In genomic region chr2:183963609-183964008, GRCh38 we compare ENCODE assay signal across 30 cellular contexts.
"Had no signal": no experiment of that assay in that cellular context is flagged by ENCODE, and none has a peak within 500 bp of the region (broad histone marks: within the 10 kb centered on the region; RNA-seq: fewer than 3 reads in every experiment).

No MANE protein-coding gene starts in this region.

- H3K27me3 ChIP-seq: adrenal gland, ascending aorta, cardiac muscle cell had no signal

- H3K36me3 ChIP-seq: adrenal gland, ascending aorta, cardiac muscle cell had no signal

- H3K9me3 ChIP-seq: adrenal gland, ascending aorta had no signal

- H3K27ac ChIP-seq: adrenal gland, ascending aorta, cardiac muscle cell, VCaP had no signal

- H3K4me3 ChIP-seq: adrenal gland, ascending aorta, cardiac muscle cell had no signal

- ATAC-seq: activated CD8-positive, alpha-beta T cell treated with anti-CD3 and anti-CD28 coated beads for 36 hours; activated naive CD4-positive, alpha-beta T cell treated with anti-CD3 and anti-CD28 coated beads, Interleukin-2, amount 50 U/mL, for 72 hours; activated T-cell treated with anti-CD3 and anti-CD28 coated beads, Interleukin-2, amount 50 U/mL, for 4 hours; activated T-cell treated with anti-CD3 and anti-CD28 coated beads, Interleukin-2, amount 50 U/mL, for 72 hours; activated T-helper 17 cell treated with anti-CD3 and anti-CD28 coated beads, Interleukin-2, amount 50 U/mL, for 72 hours had no signal

- H3K4me1 ChIP-seq: adrenal gland, ascending aorta had no signal

- DNase-seq: activated B cell treated with CpG ODN at 0.5 μM for 24 hours; activated CD4-positive, alpha-beta memory T cell treated with anti-CD3 and anti-CD28 coated beads for 36 hours; activated CD4-positive, alpha-beta T cell treated with anti-CD3 and anti-CD28 coated beads for 4 hours; activated CD4-positive, alpha-beta T cell treated with anti-CD3 and anti-CD28 coated beads, Interleukin-2, amount 10 ng/mL, durations not matched to agents 24 days and 14 days; activated CD4-positive, alpha-beta T cell treated with anti-CD3 and anti-CD28 coated beads, Interleukin-2, amount 50 U/mL, for 1 hour; activated CD4-positive, alpha-beta T cell treated with anti-CD3 and anti-CD28 coated beads, Interleukin-2, amount 50 U/mL, for 4 hours; activated CD4-positive, CD25-positive, alpha-beta regulatory T cell treated with anti-CD3 and anti-CD28 coated beads, Interleukin-2, amount 50 U/mL, for 72 hours; activated CD8-positive, alpha-beta memory T cell treated with anti-CD3 and anti-CD28 coated beads, Interleukin-2, amount 50 U/mL, for 4 hours; activated CD8-positive, alpha-beta T cell treated with anti-CD3 and anti-CD28 coated beads for 36 hours; activated effector memory CD4-positive, alpha-beta T cell treated with anti-CD3 and anti-CD28 coated beads, Interleukin-2, amount 50 U/mL, for 16 hours; activated gamma-delta T cell treated with Interleukin-2 at 50 U/mL for 16 hours; activated naive CD4-positive, alpha-beta T cell; activated naive CD4-positive, alpha-beta T cell treated with anti-CD3 and anti-CD28 coated beads for 36 hours; activated naive CD4-positive, alpha-beta T cell treated with anti-CD3 and anti-CD28 coated beads, Interleukin-2, amount 50 U/mL, for 16 hours; activated naive CD8-positive, alpha-beta T cell treated with anti-CD3 and anti-CD28 coated beads for 36 hours; activated T-cell treated with anti-CD3 and anti-CD28 coated beads for 4 hours; activated T-cell treated with anti-CD3 and anti-CD28 coated beads, Interleukin-2, amount 50 U/mL, for 1 hour; activated T-cell treated with anti-CD3 and anti-CD28 coated beads, Interleukin-2, amount 50 U/mL, for 4 hours; activated T-cell treated with anti-CD3 and anti-CD28 coated beads, Interleukin-2, amount 50 U/mL, for 72 hours; adrenal gland; amniotic stem cell; caudate nucleus; cerebellar nuclear complex; T-helper 2 cell; T-helper 9 cell had no signal
